Comparison of ENCODE assay signal across 15 cellular contexts in the genomic region with DNA sequence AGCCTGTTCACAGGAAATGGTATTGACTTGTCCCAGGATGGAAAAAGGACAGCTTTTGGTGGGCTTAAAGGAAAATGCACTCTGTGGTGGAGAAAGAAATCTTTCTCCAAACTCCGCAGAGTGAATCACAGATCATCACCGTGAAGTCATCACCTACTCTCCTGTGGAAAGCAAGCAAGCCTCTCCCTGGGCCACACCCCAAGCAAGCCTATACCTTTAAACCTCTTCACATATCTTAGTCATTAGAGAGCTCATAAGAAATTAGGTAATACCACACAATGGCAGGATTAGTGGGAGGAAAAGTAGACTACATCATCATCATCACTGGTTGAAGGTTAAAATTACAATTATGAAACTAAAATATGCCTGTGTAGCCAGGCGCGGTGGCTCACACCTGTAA. TPM values are rescaled to one million over a fixed set of nuclear protein-coding genes. Genes with fewer than 3 reads are reported as not detected.
DNase-seq lines count a peak whose midpoint lies in the region; ATAC-seq and TF ChIP-seq lines count a peak whose summit lies in the region.
"Had no signal": no experiment of that assay in that cellular context is flagged by ENCODE, and none has a peak within 500 bp of the region (broad histone marks: within the 10 kb centered on the region; RNA-seq: fewer than 3 reads in every experiment).

No MANE protein-coding gene starts in this region.

- H2BK120ac ChIP-seq in trophoblast cell (ENCODE audit: insufficient read depth, low read length, poor library complexity), result no peak overlapping the region

- WGBS in hepatocyte (ENCODE audit: low lambda C conversion rate, missing lambda C conversion rate), result 80% methylated on average over 4 of the region's 4 CpGs
- no CpG with 5 or more reads among the region's 4 CpGs for WGBS in trophoblast cell (ENCODE audit: extremely low coverage, insufficient coverage, insufficient read length)

- H3K9me3 ChIP-seq in adipocyte (ENCODE audit: control insufficient read depth, low read length) (no peaks in the 10 kb centered on the region), hepatocyte (ENCODE audit: low read depth) (no peaks in the 10 kb centered on the region), trophoblast cell (ENCODE audit: insufficient read depth, low read depth, low read length) (no peaks in the 10 kb centered on the region)
- H3K9me3 ChIP-seq: adrenal gland, heart right ventricle had no signal

- H3K27me3 ChIP-seq in adipocyte (replicated peaks; ENCODE audit: control insufficient read depth, insufficient read depth, low read length) (no peaks in the 10 kb centered on the region), hepatocyte (no peaks in the 10 kb centered on the region), trophoblast cell (ENCODE audit: insufficient read depth, low read length) (no peaks in the 10 kb centered on the region)
- H3K27me3 ChIP-seq: adrenal gland, heart right ventricle had no signal

- H3K9me2 ChIP-seq in hepatocyte (replicated peaks; ENCODE audit: insufficient read depth), result no peaks in the 10 kb centered on the region

- H2BK12ac ChIP-seq in trophoblast cell (ENCODE audit: low read length), result no peak overlapping the region

- H3K4me3 ChIP-seq in adipocyte (ENCODE audit: low read length), result no peak overlapping the region
- H3K4me3 ChIP-seq in hepatocyte, result no peak overlapping the region
- no peak overlapping the region for H3K4me3 ChIP-seq in trophoblast cell (ENCODE audit: low read depth, low read length)
- H3K4me3 ChIP-seq: adrenal gland, heart right ventricle, PC-9 had no signal

- H4K91ac ChIP-seq in trophoblast cell (ENCODE audit: low read depth, low read length), result no peak overlapping the region

- peaks cover 93% of the 10 kb centered on the region for H4K20me1 ChIP-seq in hepatocyte (ENCODE audit: insufficient read depth, poor library complexity, severe bottlenecking)

- peak overlapping the region; percentile 63 for H3K4me2 ChIP-seq in hepatocyte
- H3K4me2 ChIP-seq in trophoblast cell (ENCODE audit: low read length), result no peak overlapping the region
- H3K4me2 ChIP-seq: PC-9 had no signal

- H3K27ac ChIP-seq in hepatocyte, result peak overlapping the region; percentile 61
- H3K27ac ChIP-seq in trophoblast cell (ENCODE audit: low read depth, low read length), result no peak overlapping the region
- H3K27ac ChIP-seq: heart right ventricle, PC-9 had no signal

- no peak overlapping the region for H3K23ac ChIP-seq in trophoblast cell (ENCODE audit: low read length)

- H3K36me3 ChIP-seq in adipocyte (ENCODE audit: control insufficient read depth, insufficient read depth, low read length, severe bottlenecking), result peaks cover 24% of the 10 kb centered on the region
- H3K36me3 ChIP-seq in hepatocyte (replicated peaks; ENCODE audit: insufficient read depth, low read depth), result no peaks in the 10 kb centered on the region
- peaks cover 2 to 3% of the 10 kb centered on the region in 2 experiments for H3K36me3 ChIP-seq in trophoblast cell (ENCODE audit: control insufficient read depth in 1 of 2, insufficient read depth in 2 of 2, low read length in 2 of 2)
- H3K36me3 ChIP-seq: adrenal gland, heart right ventricle had no signal

- H3K4me1 ChIP-seq in adipocyte (ENCODE audit: control insufficient read depth, insufficient read depth, low read length) (peaks cover 59% of the 10 kb centered on the region), hepatocyte (ENCODE audit: insufficient read depth) (peaks cover 39% of the 10 kb centered on the region), trophoblast cell (ENCODE audit: control insufficient read depth in 1 of 2, insufficient read depth in 2 of 2, low read length in 2 of 2) (peaks cover 0 to 2% of the 10 kb centered on the region in 2 experiments)

- no peak overlapping the region for H2BK5ac ChIP-seq in trophoblast cell (ENCODE audit: low read depth, low read length, poor library complexity)

- no peak overlapping the region for H4K12ac ChIP-seq in trophoblast cell (ENCODE audit: low read depth, low read length)

- H2AK5ac ChIP-seq in trophoblast cell (ENCODE audit: low read length), result no peak overlapping the region

- H2AFZ ChIP-seq in hepatocyte (no peak overlapping the region), trophoblast cell (ENCODE audit: insufficient read depth, low read length, poor library complexity) (no peak overlapping the region)
- H2AFZ ChIP-seq: PC-9 had no signal

- H3K4ac ChIP-seq in trophoblast cell (ENCODE audit: low read depth, low read length), result peak overlapping the region; percentile 26

- no peak overlapping the region for H3K14ac ChIP-seq in trophoblast cell (ENCODE audit: low read length)

- peaks cover 100% of the 10 kb centered on the region for H3K79me2 ChIP-seq in hepatocyte
- peaks cover 1% of the 10 kb centered on the region for H3K79me2 ChIP-seq in trophoblast cell (ENCODE audit: control insufficient read depth, insufficient read depth, low read length, poor library complexity)

- no peak overlapping the region for H3K18ac ChIP-seq in trophoblast cell (ENCODE audit: low read length)

- H3K79me1 ChIP-seq in trophoblast cell (ENCODE audit: low read length), result no peaks in the 10 kb centered on the region

- TF ChIP-seq CTCF in hepatocyte (IDR thresholded peaks at IDR 0.05; ENCODE audit: poor library complexity), result no peak

- ATAC-seq in HG02981 (IDR thresholded peaks at IDR 0.05; ENCODE audit: unreplicated experiment) (no peak), GM18868 (IDR thresholded peaks at IDR 0.05; ENCODE audit: unreplicated experiment) (no peak)

- DNase-seq in HPDE6-E6E7 (ENCODE audit: extremely low spot score) (peak; percentile 87), adipocyte (ENCODE audit: low read depth) (no peak), hepatocyte (ENCODE audit: low spot score) (no peak), trophoblast cell (no peak), NOMO-1 (lab: John Stamatoyannopoulos, UW; ENCODE audit: unreplicated experiment in 2 of 2) (no peak), NCI-H524 treated with DMSO at 0.1 percent for 48 hours (lab: John Stamatoyannopoulos, UW) (no peak)
- DNase-seq: activated T-cell treated with anti-CD3 and anti-CD28 coated beads, Interleukin-2, amount 50 U/mL, for 48 hours; adrenal gland; heart right ventricle; NCI-H187; NCI-H526; PC-9; substantia nigra had no signal

- no peak overlapping the region for H4K8ac ChIP-seq in trophoblast cell (ENCODE audit: low read depth, low read length)

- H3K9ac ChIP-seq in adipocyte (ENCODE audit: low read length) (peak overlapping the region; percentile 64), trophoblast cell (ENCODE audit: low read length) (no peak overlapping the region)

RNA-seq across cellular contexts. Expression of a gene that starts 23.2 kb away (rescaled TPM):
- total RNA-seq in hepatocyte, result 100 TPM in 2 replicates
- 117 TPM in 2 replicates for polyA plus RNA-seq in hepatocyte
- polyA plus RNA-seq in trophoblast cell (2013), result 62.1 and 62.2 TPM in 2 replicates
